ENCODE assay signal across 1 cellular context in genomic region chr15:78341057-78341763, GRCh38.
TF ChIP-seq lines count a peak whose summit lies in the region.

No MANE protein-coding gene starts in this region.

TF ChIP-seq in HepG2, 621 proteins besides CTCF, POLR2A, EP300 and RAD21:
- no peak for TF ChIP-seq ZSCAN21 (CRISPR knock-in tag; IDR thresholded peaks at IDR 0.05; ENCODE audit: borderline replicate concordance)
- TF ChIP-seq EZH2 (conservative IDR thresholded peaks at IDR 0.05; ENCODE audit: low read depth, low read length), result peak; percentile 88; the same call in 1 of the 2 replicates
- TF ChIP-seq ZNF550 (CRISPR knock-in tag; IDR thresholded peaks at IDR 0.05; ENCODE audit: borderline replicate concordance), result no peak
- peak; percentile 60 for TF ChIP-seq HNRNPLL (IDR thresholded peaks at IDR 0.05; ENCODE audit: low read depth, low read length, poor library complexity, severe bottlenecking)
- no peak for TF ChIP-seq SNAPC2 (CRISPR knock-in tag; IDR thresholded peaks at IDR 0.05)
- TF ChIP-seq ZNF761 (CRISPR knock-in tag; conservative IDR thresholded peaks at IDR 0.05), result no peak
- TF ChIP-seq IRF1 (CRISPR knock-in tag; IDR thresholded peaks at IDR 0.05; ENCODE audit: low read depth), result no peak
- no peak for TF ChIP-seq FOSL1 (CRISPR knock-in tag; IDR thresholded peaks at IDR 0.05; ENCODE audit: borderline replicate concordance)
- no peak for TF ChIP-seq ZFP91 (CRISPR knock-in tag; IDR thresholded peaks at IDR 0.05; ENCODE audit: borderline replicate concordance)
- no peak for TF ChIP-seq IKZF1 (IDR thresholded peaks at IDR 0.05)
